1 cellular context compared by ENCODE assay signal in the genomic region with DNA sequence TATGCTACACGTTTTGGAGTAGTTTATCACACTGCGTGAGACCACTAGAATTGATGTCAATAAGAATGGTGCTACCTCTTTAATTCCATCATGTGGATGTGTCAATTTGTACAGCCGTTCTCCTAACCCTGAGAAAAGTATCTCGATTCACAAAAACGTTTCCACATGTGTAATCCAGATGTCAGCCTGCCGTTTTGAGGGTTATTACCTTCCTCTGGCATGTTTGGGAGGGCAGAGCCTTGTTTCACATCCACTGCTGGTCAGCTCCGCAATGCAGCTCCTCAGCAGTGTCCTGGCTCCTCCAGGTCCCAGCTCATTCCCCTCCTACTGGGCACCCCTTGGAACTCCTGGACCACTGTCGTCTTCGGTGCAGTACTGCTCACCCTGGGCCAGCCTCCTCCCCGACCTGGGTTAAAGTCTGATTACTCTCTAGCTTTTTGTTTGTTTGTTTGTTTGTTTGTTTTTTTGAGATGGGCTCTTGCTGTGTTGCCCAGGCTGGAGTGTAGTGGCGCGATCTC.
TF ChIP-seq lines count a peak whose summit lies in the region.

No MANE protein-coding gene starts in this region.

TF ChIP-seq in WTC11, 78 proteins besides CTCF, POLR2A, EP300 and RAD21 (continued from another document):
- TF ChIP-seq, protein P1, sequence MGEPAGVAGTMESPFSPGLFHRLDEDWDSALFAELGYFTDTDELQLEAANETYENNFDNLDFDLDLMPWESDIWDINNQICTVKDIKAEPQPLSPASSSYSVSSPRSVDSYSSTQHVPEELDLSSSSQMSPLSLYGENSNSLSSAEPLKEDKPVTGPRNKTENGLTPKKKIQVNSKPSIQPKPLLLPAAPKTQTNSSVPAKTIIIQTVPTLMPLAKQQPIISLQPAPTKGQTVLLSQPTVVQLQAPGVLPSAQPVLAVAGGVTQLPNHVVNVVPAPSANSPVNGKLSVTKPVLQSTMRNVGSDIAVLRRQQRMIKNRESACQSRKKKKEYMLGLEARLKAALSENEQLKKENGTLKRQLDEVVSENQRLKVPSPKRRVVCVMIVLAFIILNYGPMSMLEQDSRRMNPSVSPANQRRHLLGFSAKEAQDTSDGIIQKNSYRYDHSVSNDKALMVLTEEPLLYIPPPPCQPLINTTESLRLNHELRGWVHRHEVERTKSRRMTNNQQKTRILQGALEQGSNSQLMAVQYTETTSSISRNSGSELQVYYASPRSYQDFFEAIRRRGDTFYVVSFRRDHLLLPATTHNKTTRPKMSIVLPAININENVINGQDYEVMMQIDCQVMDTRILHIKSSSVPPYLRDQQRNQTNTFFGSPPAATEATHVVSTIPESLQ (CRISPR knock-in tag; IDR thresholded peaks at IDR 0.05): no peak
